ENCODE assay signal across 31 cellular contexts in genomic region chr9:4021621-4022213, GRCh38.
"Had no signal": no experiment of that assay in that cellular context is flagged by ENCODE, and none has a peak within 500 bp of the region (broad histone marks: within the 10 kb centered on the region; RNA-seq: fewer than 3 reads in every experiment).

No MANE protein-coding gene starts in this region.

- DNase-seq: activated B cell treated with CpG ODN at 0.5 μM for 24 hours; activated CD4-positive, alpha-beta memory T cell treated with anti-CD3 and anti-CD28 coated beads, Interleukin-2, amount 10 ng/mL, durations not matched to agents 7 days and 5 days; activated CD4-positive, alpha-beta T cell treated with anti-CD3 and anti-CD28 coated beads for 48 hours; activated CD4-positive, CD25-positive, alpha-beta regulatory T cell treated with anti-CD3 and anti-CD28 coated beads, Interleukin-2, amount 50 U/mL, for 72 hours; activated CD8-positive, alpha-beta memory T cell treated with anti-CD3 and anti-CD28 coated beads for 24 hours; activated CD8-positive, alpha-beta memory T cell treated with anti-CD3 and anti-CD28 coated beads, Interleukin-2, amount 10 ng/mL, durations not matched to agents 7 days and 5 days; activated CD8-positive, alpha-beta memory T cell treated with anti-CD3 and anti-CD28 coated beads, Interleukin-2, amount 50 U/mL, for 48 hours; activated effector memory CD4-positive, alpha-beta T cell treated with Interleukin-2 at 50 U/mL for 16 hours; activated naive CD4-positive, alpha-beta T cell treated with anti-CD3 and anti-CD28 coated beads, Interleukin-2, amount 10 ng/mL, durations not matched to agents 7 days and 5 days; activated naive CD8-positive, alpha-beta T cell treated with anti-CD3 and anti-CD28 coated beads, Interleukin-2, amount 50 U/mL, for 24 hours; activated T-cell treated with anti-CD3 and anti-CD28 coated beads, Interleukin-2, amount 50 U/mL, for 48 hours; anterior cingulate cortex; brain microvascular endothelial cell; central memory CD4-positive, alpha-beta T cell; NCI-H1092 treated with DMSO at 0.1 percent for 48 hours; NCI-H146; NCI-H187; NCI-H2029 treated with DMSO at 0.1 percent for 48 hours; NCI-H2171 treated with DMSO at 0.1 percent for 48 hours; NCI-H2227 treated with DMSO at 0.1 percent for 48 hours; NCI-H446; NCI-H510A treated with DMSO at 0.1 percent for 48 hours; SIG-M5; T-cell; T-helper 17 cell; T-helper 9 cell had no signal

- H3K27ac ChIP-seq: brain microvascular endothelial cell, RWPE1, VCaP had no signal

- H3K27me3 ChIP-seq: brain microvascular endothelial cell had no signal

- ATAC-seq: activated CD8-positive, alpha-beta memory T cell treated with anti-CD3 and anti-CD28 coated beads, Interleukin-2, amount 10 ng/mL, durations not matched to agents 7 days and 5 days; activated naive CD8-positive, alpha-beta T cell treated with anti-CD3 and anti-CD28 coated beads, Interleukin-2, amount 50 U/mL, for 24 hours; K562; Right ventricle myocardium inferior; SK-N-SH treated with all-trans-retinoic acid at 6 μM for 48 hours; T-cell; T-helper 17 cell had no signal
